Comparison of ENCODE assay signal across 9 cellular contexts in genomic region chr17:40035162-40035559, GRCh38. TPM values are rescaled to one million over a fixed set of nuclear protein-coding genes. Genes with fewer than 3 reads are reported as not detected.
DNase-seq lines count a peak whose midpoint lies in the region; ATAC-seq and TF ChIP-seq lines count a peak whose summit lies in the region.
"Had no signal": no experiment of that assay in that cellular context is flagged by ENCODE, and none has a peak within 500 bp of the region (broad histone marks: within the 10 kb centered on the region; RNA-seq: fewer than 3 reads in every experiment).

No MANE protein-coding gene starts in this region.

- peaks cover 5% of the 10 kb centered on the region for H3K4me1 Mint-ChIP-seq in MCF 10A (ENCODE audit: insufficient read depth, unreplicated experiment)
- H3K4me1 Mint-ChIP-seq in type B pancreatic cell (ENCODE audit: unreplicated experiment), result peaks cover 10% of the 10 kb centered on the region
- H3K4me1 Mint-ChIP-seq in activated naive CD4-positive, alpha-beta T cell treated with anti-CD3 and anti-CD28 coated beads for 36 hours (ENCODE audit: low read depth), result no peaks in the 10 kb centered on the region

- H3K4me2 ChIP-seq in mammary epithelial cell (ENCODE audit: insufficient read depth, low read depth, low read length) (no peak overlapping the region), OCI-LY1 (ENCODE audit: low read length) (no peak overlapping the region), fibroblast of lung (ENCODE audit: extremely low read depth, insufficient read depth, low read length) (no peak overlapping the region)

- 50% methylated on average over 11 of the region's 12 CpGs for WGBS in mammary epithelial cell (ENCODE audit: low coverage, missing lambda C conversion rate)

- H3K4me3 Mint-ChIP-seq in MCF 10A (ENCODE audit: unreplicated experiment) (no peak overlapping the region), type B pancreatic cell (no peak overlapping the region)
- H3K4me3 Mint-ChIP-seq in activated naive CD4-positive, alpha-beta T cell treated with anti-CD3 and anti-CD28 coated beads for 36 hours, result no peak overlapping the region

- no peaks in the 10 kb centered on the region for H3F3A ChIP-seq in OCI-LY1 (ENCODE audit: insufficient read depth, low read length)

- H3K9ac ChIP-seq in mammary epithelial cell (ENCODE audit: insufficient read depth, low read length) (no peak overlapping the region), OCI-LY1 (ENCODE audit: low read length) (no peak overlapping the region), fibroblast of lung (ENCODE audit: insufficient read depth, low read length) (no peak overlapping the region)

- in situ Hi-C loops in mammary epithelial cell (cut with MboI; ENCODE audit: low sequenced_read_pairs in 2 of 2), result no loop called here

- no peaks in the 10 kb centered on the region for H3K27me3 ChIP-seq in mammary epithelial cell (ENCODE audit: insufficient read depth, low read length)
- no peaks in the 10 kb centered on the region for H3K27me3 ChIP-seq in OCI-LY1 (ENCODE audit: insufficient read depth, low read length)
- no peaks in the 10 kb centered on the region for H3K27me3 ChIP-seq in fibroblast of lung (ENCODE audit: control insufficient read depth, insufficient read depth, low read length)
- no peaks in the 10 kb centered on the region for H3K27me3 ChIP-seq in uterus

- CTCF ChIA-PET in mammary epithelial cell (lab: Charles Lee; ENCODE audit: low non-redundant PET), result interaction anchor here (0.6 to 0.9 kb wide), 2 partner anchors 9 to 76 kb away, joined by 3 to 7 read pairs; no protein-coding TSS in a partner anchor
- CTCF ChIA-PET in MCF 10A (lab: Yijun Ruan, JAX), result interaction anchor here (0.6 to 2.0 kb wide), 5 partner anchors 18 to 100 kb away, joined by 3 to 13 read pairs (median 3); no protein-coding TSS in a partner anchor
- CTCF ChIA-PET in activated naive CD4-positive, alpha-beta T cell treated with anti-CD3 and anti-CD28 coated beads for 36 hours (lab: Charles Lee), result interaction anchor here (0.7 to 4.3 kb wide), 7 partner anchors 9 to 78 kb away, joined by 3 to 30 read pairs (median 3); partner anchors contain the start of gene CSF3

- no peak for ATAC-seq in HG03442 (IDR thresholded peaks at IDR 0.05; ENCODE audit: unreplicated experiment)

- H3K27ac Mint-ChIP-seq in MCF 10A (ENCODE audit: low read depth, unreplicated experiment) (no peak overlapping the region), type B pancreatic cell (no peak overlapping the region)
- no peak overlapping the region for H3K27ac Mint-ChIP-seq in activated naive CD4-positive, alpha-beta T cell treated with anti-CD3 and anti-CD28 coated beads for 36 hours

- no peaks in the 10 kb centered on the region for H3K9me2 ChIP-seq in OCI-LY1 (ENCODE audit: low read depth, low read length)

- intact Hi-C loops in mammary epithelial cell (cut with micrococcal nuclease) (no loop called here), MCF 10A (cut with micrococcal nuclease) (no loop called here), uterus (cut with DNase I; ENCODE audit: low total_unique reads) (no loop called here)
- intact Hi-C loops in activated naive CD4-positive, alpha-beta T cell treated with anti-CD3 and anti-CD28 coated beads for 36 hours (cut with micrococcal nuclease), result no loop called here

- H3K79me2 ChIP-seq in mammary epithelial cell (ENCODE audit: insufficient read depth, low read length) (no peaks in the 10 kb centered on the region), OCI-LY1 (ENCODE audit: insufficient read depth, low read length) (no peaks in the 10 kb centered on the region), fibroblast of lung (ENCODE audit: control insufficient read depth, insufficient read depth, low read length) (no peaks in the 10 kb centered on the region)

- dilution Hi-C loops in mammary epithelial cell (cut with HindIII; ENCODE audit: low sequenced_read_pairs), result no loop called here

- H3K27me3 Mint-ChIP-seq in MCF 10A (ENCODE audit: insufficient read depth, unreplicated experiment) (no peaks in the 10 kb centered on the region), type B pancreatic cell (no peaks in the 10 kb centered on the region)
- H3K27me3 Mint-ChIP-seq in activated naive CD4-positive, alpha-beta T cell treated with anti-CD3 and anti-CD28 coated beads for 36 hours (ENCODE audit: low read depth), result no peaks in the 10 kb centered on the region

- H3K4me1 ChIP-seq in mammary epithelial cell (ENCODE audit: insufficient read depth, low read length) (peaks cover 24% of the 10 kb centered on the region), OCI-LY1 (ENCODE audit: insufficient read depth, low read length, severe bottlenecking) (no peaks in the 10 kb centered on the region), fibroblast of lung (ENCODE audit: control insufficient read depth, extremely low read depth, insufficient read depth, low read length) (peaks cover 6% of the 10 kb centered on the region), uterus (no peaks in the 10 kb centered on the region)

- no peak for DNase-seq in mammary epithelial cell
- DNase-seq in MCF 10A (ENCODE audit: unreplicated experiment), result no peak
- DNase-seq in fibroblast of lung (ENCODE audit: low read depth in 2 of 2), result peak; percentile 25 to 59
- no peak for DNase-seq in type B pancreatic cell (ENCODE audit: extremely low spot score, unreplicated experiment)
- DNase-seq in activated naive CD4-positive, alpha-beta T cell treated with anti-CD3 and anti-CD28 coated beads for 36 hours, result no peak
- DNase-seq in uterus, result no peak
- DNase-seq: DMS79 had no signal

- POLR2A ChIA-PET in MCF 10A (lab: Yijun Ruan, JAX), result no interaction called here

- BruUV-seq in mammary epithelial cell (replicated peaks; lab: Mats Ljungman, UMichigan) (no TSS peak), MCF 10A (replicated peaks; lab: Mats Ljungman, UMichigan) (no TSS peak)

- no peak for TF ChIP-seq POLR2A in uterus (IDR thresholded peaks at IDR 0.05)

- H4K20me1 ChIP-seq in mammary epithelial cell (ENCODE audit: insufficient read depth, low read length), result no peaks in the 10 kb centered on the region
- H4K20me1 ChIP-seq in OCI-LY1 (ENCODE audit: insufficient read depth, low read length), result no peaks in the 10 kb centered on the region
- no peaks in the 10 kb centered on the region for H4K20me1 ChIP-seq in fibroblast of lung (ENCODE audit: control insufficient read depth, extremely low read depth, insufficient read depth, low read length)

- peaks cover 3% of the 10 kb centered on the region for H3K36me3 ChIP-seq in mammary epithelial cell (ENCODE audit: insufficient read depth, low read length)
- peaks cover 41% of the 10 kb centered on the region; the same call in 1 of the 2 replicates for H3K36me3 ChIP-seq in OCI-LY1 (ENCODE audit: insufficient read depth, low read length)
- peaks cover 23% of the 10 kb centered on the region for H3K36me3 ChIP-seq in fibroblast of lung (ENCODE audit: control insufficient read depth, insufficient read depth, low read length)
- no peaks in the 10 kb centered on the region for H3K36me3 ChIP-seq in uterus

- H3K36me3 Mint-ChIP-seq in MCF 10A (ENCODE audit: insufficient read depth, unreplicated experiment), result peaks cover 44% of the 10 kb centered on the region
- H3K36me3 Mint-ChIP-seq in type B pancreatic cell, result peaks cover 11% of the 10 kb centered on the region
- peaks cover 21% of the 10 kb centered on the region for H3K36me3 Mint-ChIP-seq in activated naive CD4-positive, alpha-beta T cell treated with anti-CD3 and anti-CD28 coated beads for 36 hours (ENCODE audit: low read depth)

- no peaks in the 10 kb centered on the region for H3K9me3 ChIP-seq in mammary epithelial cell (replicated peaks; ENCODE audit: insufficient read depth, low read length)
- no peaks in the 10 kb centered on the region for H3K9me3 ChIP-seq in OCI-LY1 (ENCODE audit: low read length)
- H3K9me3 ChIP-seq in fibroblast of lung (ENCODE audit: control insufficient read depth, insufficient read depth, low read depth, low read length), result no peaks in the 10 kb centered on the region
- H3K9me3 ChIP-seq in uterus, result no peaks in the 10 kb centered on the region

- H3K27ac ChIP-seq in mammary epithelial cell (ENCODE audit: insufficient read depth, low read depth, low read length) (no peak overlapping the region), OCI-LY1 (ENCODE audit: low read depth, low read length, poor library complexity, severe bottlenecking) (no peak overlapping the region), fibroblast of lung (ENCODE audit: insufficient read depth, low read length) (no peak overlapping the region), uterus (no peak overlapping the region)

- no peak overlapping the region for H3K4me3 ChIP-seq in mammary epithelial cell (replicated peaks in 1 of 3; ENCODE audit: insufficient read depth in 1 of 3, low read depth in 2 of 3, low read length in 3 of 3)
- H3K4me3 ChIP-seq in OCI-LY1 (ENCODE audit: low read depth, low read length, poor library complexity, severe bottlenecking), result no peak overlapping the region
- H3K4me3 ChIP-seq in fibroblast of lung (replicated peaks in 1 of 4; ENCODE audit: control extremely low read depth in 1 of 4, insufficient read depth in 1 of 4, low read depth in 3 of 4, low read length in 4 of 4), result no peak overlapping the region
- H3K4me3 ChIP-seq in uterus, result no peak overlapping the region

- TF ChIP-seq CTCF in mammary epithelial cell (conservative IDR thresholded peaks at IDR 0.05 in 1 of 2, IDR thresholded peaks at IDR 0.05 in 1 of 2; ENCODE audit: extremely low read depth in 1 of 2, insufficient read depth in 1 of 2, low read depth in 1 of 2, low read length in 2 of 2) (peak; percentile 52 to 58), MCF 10A (IDR thresholded peaks at IDR 0.05; ENCODE audit: unreplicated experiment) (no peak), OCI-LY1 (IDR thresholded peaks at IDR 0.05; ENCODE audit: low read length) (peak; percentile 94), fibroblast of lung (conservative IDR thresholded peaks at IDR 0.05 in 1 of 2, IDR thresholded peaks at IDR 0.05 in 1 of 2; ENCODE audit: low read depth in 1 of 2, low read length in 2 of 2) (peak; percentile 60 to 86), type B pancreatic cell (conservative IDR thresholded peaks at IDR 0.05) (peak; percentile 79), uterus (IDR thresholded peaks at IDR 0.05) (peak in 1 of 4 experiments; percentile 24)

- H3K9me3 Mint-ChIP-seq in MCF 10A (ENCODE audit: unreplicated experiment) (no peaks in the 10 kb centered on the region), type B pancreatic cell (no peaks in the 10 kb centered on the region)
- H3K9me3 Mint-ChIP-seq in activated naive CD4-positive, alpha-beta T cell treated with anti-CD3 and anti-CD28 coated beads for 36 hours, result no peaks in the 10 kb centered on the region

- no peak overlapping the region for H2AFZ ChIP-seq in mammary epithelial cell (ENCODE audit: low read depth, low read length)
- H2AFZ ChIP-seq in OCI-LY1 (ENCODE audit: low read length), result no peak overlapping the region
- H2AFZ ChIP-seq in fibroblast of lung (ENCODE audit: low read length), result no peak overlapping the region

RNA-seq across cellular contexts. Expression of gene MED24, which starts 19.0 kb away (rescaled TPM):
- total RNA-seq in mammary epithelial cell (10 to 100 TPM; 59.3 to 85.6 TPM), MCF 10A (2022) (66.6 and 88.5 TPM in 2 replicates), fibroblast of lung (25.1 and 31.1 TPM in 2 replicates), type B pancreatic cell (ENCODE audit: low replicate concordance) (93.2 and 123 TPM in 2 replicates), uterus (100 to 1,000 TPM in 1 of 4 donors, 10 to 100 TPM in 3; 17.6 to 111 (median 44.7) TPM)
- polyA plus RNA-seq in mammary epithelial cell (91.2 TPM), fibroblast of lung (42.7 and 66.7 TPM in 2 replicates)
- polyA minus RNA-seq in mammary epithelial cell (116 TPM), fibroblast of lung (ENCODE audit: low replicate concordance) (122 and 302 TPM in 2 replicates)
- polyA plus RNA-seq in fibroblast of lung (2012), result 32.7 and 46.9 TPM in 2 replicates
- 100 to 1,000 TPM; 107 TPM for total RNA-seq in activated naive CD4-positive, alpha-beta T cell treated with anti-CD3 and anti-CD28 coated beads for 36 hours

RNA-seq across cellular contexts. Expression of gene CSF3, which starts 19.9 kb away (rescaled TPM):
- total RNA-seq in mammary epithelial cell (1 to 10 TPM in 1 of 2 donors, not detected in 1; 8.2 TPM), MCF 10A (2022) (9.6 and 17.1 TPM in 2 replicates), fibroblast of lung (not detected in 2 replicates), type B pancreatic cell (ENCODE audit: low replicate concordance) (not detected in 2 replicates), uterus (1 to 10 TPM in 1 of 4 donors, under 1 TPM in 1, not detected in 2; 0.29 to 5.0 TPM)
- polyA plus RNA-seq in mammary epithelial cell (5.1 TPM), fibroblast of lung (0.12 TPM in 1 of 2 replicates, not detected in the other)
- polyA minus RNA-seq in mammary epithelial cell (not detected), fibroblast of lung (ENCODE audit: low replicate concordance) (not detected in 2 replicates)
- 0.17 TPM in 1 of 2 replicates, not detected in the other for polyA plus RNA-seq in fibroblast of lung (2012)
- total RNA-seq in activated naive CD4-positive, alpha-beta T cell treated with anti-CD3 and anti-CD28 coated beads for 36 hours, result not detected

RNA-seq across cellular contexts. Expression of gene THRA, which starts 27.6 kb away (rescaled TPM):
- total RNA-seq in mammary epithelial cell (10 to 100 TPM; 10.8 to 11.7 TPM), MCF 10A (2022) (5.5 and 6.4 TPM in 2 replicates), fibroblast of lung (49.8 and 52.8 TPM in 2 replicates), type B pancreatic cell (ENCODE audit: low replicate concordance) (18.3 and 37.0 TPM in 2 replicates), uterus (100 to 1,000 TPM in 1 of 4 donors, 10 to 100 TPM in 3; 19.7 to 124 (median 63.1) TPM)
- polyA plus RNA-seq in mammary epithelial cell (10.0 TPM), fibroblast of lung (27.2 and 30.8 TPM in 2 replicates)
- polyA minus RNA-seq in mammary epithelial cell (33.1 TPM), fibroblast of lung (ENCODE audit: low replicate concordance) (43.5 and 67.0 TPM in 2 replicates)
- polyA plus RNA-seq in fibroblast of lung (2012), result 34.3 and 34.9 TPM in 2 replicates
- total RNA-seq in activated naive CD4-positive, alpha-beta T cell treated with anti-CD3 and anti-CD28 coated beads for 36 hours, result 10 to 100 TPM; 10.2 to 11.2 TPM

RNA-seq across cellular contexts. Expression of gene PSMD3, which starts 54.6 kb away (rescaled TPM):
- total RNA-seq in mammary epithelial cell (100 to 1,000 TPM; 112 to 159 TPM), MCF 10A (2022) (74.2 and 95.3 TPM in 2 replicates), fibroblast of lung (55.2 and 55.5 TPM in 2 replicates), type B pancreatic cell (ENCODE audit: low replicate concordance) (110 and 116 TPM in 2 replicates), uterus (100 to 1,000 TPM in 1 of 4 donors, 10 to 100 TPM in 3; 62.0 to 158 (median 84.7) TPM)
- polyA plus RNA-seq in mammary epithelial cell (184 TPM), fibroblast of lung (66.9 and 107 TPM in 2 replicates)
- polyA minus RNA-seq in mammary epithelial cell (160 TPM), fibroblast of lung (ENCODE audit: low replicate concordance) (181 and 235 TPM in 2 replicates)
- polyA plus RNA-seq in fibroblast of lung (2012), result 83.3 and 134 TPM in 2 replicates
- total RNA-seq in activated naive CD4-positive, alpha-beta T cell treated with anti-CD3 and anti-CD28 coated beads for 36 hours, result 100 to 1,000 TPM; 122 to 125 TPM

Comparison
In these comparisons a context has a peak if more than half of its experiments do, and no peak if none do; other contexts are left out.
1. DNase-seq: peak in fibroblast of lung (2 of 2); none in mammary epithelial cell (single experiment), MCF 10A (single experiment), type B pancreatic cell (single experiment), activated naive CD4-positive, alpha-beta T cell treated with anti-CD3 and anti-CD28 coated beads for 36 hours (single experiment) and uterus (0 of 2).